31 cellular contexts compared by ENCODE assay signal in genomic region chr1:213605732-213606131, GRCh38.
"Had no signal": no experiment of that assay in that cellular context is flagged by ENCODE, and none has a peak within 500 bp of the region (broad histone marks: within the 10 kb centered on the region; RNA-seq: fewer than 3 reads in every experiment).

No MANE protein-coding gene starts in this region.

- H3K4me1 ChIP-seq: SJCRH30 had no signal

- H3K27me3 Mint-ChIP-seq: activated CD4-positive, alpha-beta memory T cell treated with anti-CD3 and anti-CD28 coated beads, Interleukin-2, amount 10 ng/mL, durations not matched to agents 7 days and 5 days; activated CD8-positive, alpha-beta memory T cell treated with anti-CD3 and anti-CD28 coated beads, Interleukin-2, amount 10 ng/mL, durations not matched to agents 7 days and 5 days; activated naive CD4-positive, alpha-beta T cell treated with anti-CD3 and anti-CD28 coated beads, Interleukin-2, amount 10 ng/mL, durations not matched to agents 7 days and 5 days had no signal

- H3K9me3 Mint-ChIP-seq: activated CD4-positive, alpha-beta memory T cell treated with anti-CD3 and anti-CD28 coated beads, Interleukin-2, amount 10 ng/mL, durations not matched to agents 7 days and 5 days; activated naive CD4-positive, alpha-beta T cell treated with anti-CD3 and anti-CD28 coated beads, Interleukin-2, amount 10 ng/mL, durations not matched to agents 7 days and 5 days; activated naive CD8-positive, alpha-beta T cell treated with anti-CD3 and anti-CD28 coated beads, Interleukin-2, amount 50 U/mL, for 24 hours had no signal

- H3K4me1 Mint-ChIP-seq: activated CD4-positive, alpha-beta memory T cell treated with anti-CD3 and anti-CD28 coated beads, Interleukin-2, amount 10 ng/mL, durations not matched to agents 7 days and 5 days; activated CD8-positive, alpha-beta memory T cell treated with anti-CD3 and anti-CD28 coated beads, Interleukin-2, amount 10 ng/mL, durations not matched to agents 7 days and 5 days; activated naive CD4-positive, alpha-beta T cell treated with anti-CD3 and anti-CD28 coated beads, Interleukin-2, amount 10 ng/mL, durations not matched to agents 7 days and 5 days; activated naive CD8-positive, alpha-beta T cell treated with anti-CD3 and anti-CD28 coated beads, Interleukin-2, amount 50 U/mL, for 24 hours had no signal

- H3K27ac Mint-ChIP-seq: activated CD4-positive, alpha-beta memory T cell treated with anti-CD3 and anti-CD28 coated beads, Interleukin-2, amount 10 ng/mL, durations not matched to agents 7 days and 5 days; activated CD8-positive, alpha-beta memory T cell treated with anti-CD3 and anti-CD28 coated beads, Interleukin-2, amount 10 ng/mL, durations not matched to agents 7 days and 5 days; activated naive CD4-positive, alpha-beta T cell treated with anti-CD3 and anti-CD28 coated beads, Interleukin-2, amount 10 ng/mL, durations not matched to agents 7 days and 5 days; activated naive CD8-positive, alpha-beta T cell; activated naive CD8-positive, alpha-beta T cell treated with anti-CD3 and anti-CD28 coated beads, Interleukin-2, amount 50 U/mL, for 24 hours had no signal

- H3K4me3 Mint-ChIP-seq: activated CD4-positive, alpha-beta memory T cell treated with anti-CD3 and anti-CD28 coated beads, Interleukin-2, amount 10 ng/mL, durations not matched to agents 7 days and 5 days; activated CD8-positive, alpha-beta memory T cell treated with anti-CD3 and anti-CD28 coated beads, Interleukin-2, amount 10 ng/mL, durations not matched to agents 7 days and 5 days; activated naive CD4-positive, alpha-beta T cell treated with anti-CD3 and anti-CD28 coated beads, Interleukin-2, amount 10 ng/mL, durations not matched to agents 7 days and 5 days; activated naive CD8-positive, alpha-beta T cell; activated naive CD8-positive, alpha-beta T cell treated with anti-CD3 and anti-CD28 coated beads, Interleukin-2, amount 50 U/mL, for 24 hours had no signal

- H3K36me3 ChIP-seq: brain microvascular endothelial cell, SJCRH30, WERI-Rb-1 had no signal

- DNase-seq: activated CD4-positive, alpha-beta memory T cell treated with anti-CD3 and anti-CD28 coated beads, Interleukin-2, amount 10 ng/mL, durations not matched to agents 7 days and 5 days; activated CD4-positive, alpha-beta T cell treated with anti-CD3 and anti-CD28 coated beads for 1 hour; activated CD4-positive, alpha-beta T cell treated with anti-CD3 and anti-CD28 coated beads for 48 hours; activated CD4-positive, CD25-positive, alpha-beta regulatory T cell; activated CD8-positive, alpha-beta memory T cell treated with anti-CD3 and anti-CD28 coated beads for 24 hours; activated CD8-positive, alpha-beta memory T cell treated with anti-CD3 and anti-CD28 coated beads, Interleukin-2, amount 10 ng/mL, durations not matched to agents 7 days and 5 days; activated CD8-positive, alpha-beta memory T cell treated with anti-CD3 and anti-CD28 coated beads, Interleukin-2, amount 50 U/mL, for 48 hours; activated effector memory CD4-positive, alpha-beta T cell treated with Interleukin-2 at 50 U/mL for 16 hours; activated naive CD4-positive, alpha-beta T cell treated with anti-CD3 and anti-CD28 coated beads, Interleukin-2, amount 10 ng/mL, durations not matched to agents 7 days and 5 days; activated naive CD8-positive, alpha-beta T cell treated with anti-CD3 and anti-CD28 coated beads, Interleukin-2, amount 50 U/mL, for 24 hours; activated T-cell treated with anti-CD3 and anti-CD28 coated beads, Interleukin-2, amount 50 U/mL, for 48 hours; anterior cingulate cortex; brain microvascular endothelial cell; central memory CD4-positive, alpha-beta T cell; Kasumi-1; KG1; MM.1S; MV-4-11; NCI-H1105; NCI-H1417 treated with DMSO at 0.1 percent for 48 hours; NCI-H187 treated with DMSO at 0.1 percent for 48 hours; NCI-H2081; NCI-H2171 treated with DMSO at 0.1 percent for 48 hours; NCI-H345; NCI-H524 treated with DMSO at 0.1 percent for 48 hours; SHP77; SJCRH30; T1000; WERI-Rb-1 had no signal

- H3K27me3 ChIP-seq: brain microvascular endothelial cell, SJCRH30 had no signal

- H3K4me3 ChIP-seq: SJCRH30, SK-N-MC had no signal

- H3K9me3 ChIP-seq: SJCRH30 had no signal

- H3K36me3 Mint-ChIP-seq: activated CD8-positive, alpha-beta memory T cell treated with anti-CD3 and anti-CD28 coated beads, Interleukin-2, amount 10 ng/mL, durations not matched to agents 7 days and 5 days; activated naive CD4-positive, alpha-beta T cell treated with anti-CD3 and anti-CD28 coated beads, Interleukin-2, amount 10 ng/mL, durations not matched to agents 7 days and 5 days; activated naive CD8-positive, alpha-beta T cell had no signal
